In the genomic region with DNA sequence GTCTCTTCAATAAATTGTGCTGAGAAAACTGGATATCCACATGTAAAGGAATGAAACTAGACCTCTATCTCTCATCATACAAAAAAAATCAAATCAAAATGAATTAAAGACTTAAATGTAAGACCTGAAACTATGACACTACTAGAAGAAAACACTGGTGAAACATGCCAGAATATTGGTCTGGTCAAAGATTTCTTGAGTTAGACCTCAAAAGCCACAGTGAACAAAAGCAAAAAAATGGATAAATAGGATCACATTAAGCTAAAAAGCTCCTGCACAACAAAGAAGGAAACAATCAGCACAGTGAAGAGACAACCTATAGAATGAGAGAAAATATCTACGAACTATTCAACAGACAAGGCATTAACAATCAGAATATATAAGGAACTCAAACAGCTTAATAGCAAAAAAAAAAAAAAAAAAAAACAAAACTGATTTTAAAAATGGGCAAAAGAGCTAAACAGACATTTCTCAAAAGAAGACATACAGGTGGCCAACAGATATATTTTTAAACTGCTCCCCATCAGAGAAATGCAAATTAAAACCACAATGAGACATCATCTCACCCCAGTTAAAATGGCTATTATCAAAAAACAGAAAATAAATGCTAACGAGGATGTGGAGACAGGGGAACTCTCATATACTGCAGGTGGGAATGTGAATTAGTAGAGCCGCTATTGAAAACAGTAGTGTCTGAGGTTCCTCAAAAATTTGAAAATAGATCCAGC, we compare ENCODE assay signal across 22 cellular contexts.
DNase-seq lines count a peak whose midpoint lies in the region; ATAC-seq lines count a peak whose summit lies in the region.
"Had no signal": no experiment of that assay in that cellular context is flagged by ENCODE, and none has a peak within 500 bp of the region (broad histone marks: within the 10 kb centered on the region; RNA-seq: fewer than 3 reads in every experiment).

No MANE protein-coding gene starts in this region.

- peak; percentile 44 for ATAC-seq in GM18861 (IDR thresholded peaks at IDR 0.05; ENCODE audit: unreplicated experiment)
- ATAC-seq in GM21390 (IDR thresholded peaks at IDR 0.05; ENCODE audit: unreplicated experiment), result peak; percentile 59
- ATAC-seq in HG02885 (IDR thresholded peaks at IDR 0.05; ENCODE audit: poor library complexity, unreplicated experiment), result peak; percentile 56
- no peak for ATAC-seq in GM18520 (IDR thresholded peaks at IDR 0.05; ENCODE audit: unreplicated experiment)
- ATAC-seq: natural killer cell treated with Interleukin-12 subunit alpha and Interleukin-12 subunit beta and Interleukin-15 and Interleukin-18, amount 100 ng/mL, for 72 hours had no signal

- DNase-seq in NAMALWA (ENCODE audit: low spot score), result peak; percentile 64
- no peak for DNase-seq in T-helper 2 cell
- DNase-seq in SIG-M5 treated with dmso at 0.1 percent for 504 hours (lab: John Stamatoyannopoulos, UW; ENCODE audit: unreplicated experiment), result no peak
- DNase-seq in SK-N-DZ (ENCODE audit: low spot score), result no peak
- DNase-seq: activated CD4-positive, alpha-beta T cell treated with anti-CD3 and anti-CD28 coated beads for 4 hours; aorta; CD4-positive, CD25-positive, alpha-beta regulatory T cell; DMS79; hippocampal formation; kidney glomerular epithelial cell; NCI-H2029 treated with DMSO at 0.1 percent for 48 hours; NCI-H510A treated with DMSO at 0.1 percent for 48 hours; posterior cingulate gyrus; SIG-M5; stimulated activated CD4-positive, alpha-beta T cell treated with anti-CD3 and anti-CD28 coated beads, Interleukin-4, amount 100 ng/mL, for 4 hours; stimulated activated CD8-positive, alpha-beta memory T cell treated with anti-CD3 and anti-CD28 coated beads, Interleukin-4, amount 100 ng/mL, for 48 hours; T-helper 9 cell had no signal
